ENCODE assay signal across 9 cellular contexts in genomic region chr6:79984261-79984660, GRCh38. TPM values are rescaled to one million over a fixed set of nuclear protein-coding genes. Genes with fewer than 3 reads are reported as not detected.
A peak's percentile ranks its signal among the peaks of the same experiment; 100 is the strongest.
DNase-seq lines count a peak whose midpoint lies in the region; ATAC-seq, FAIRE-seq and TF ChIP-seq lines count a peak whose summit lies in the region.
"Had no signal": no experiment of that assay in that cellular context is flagged by ENCODE, and none has a peak within 500 bp of the region (broad histone marks: within the 10 kb centered on the region; RNA-seq: fewer than 3 reads in every experiment).

No MANE protein-coding gene starts in this region.

- H3K9me1 ChIP-seq in endothelial cell of umbilical vein (replicated peaks; ENCODE audit: control insufficient read depth, extremely low read depth, insufficient read depth, low read length) = no peaks in the 10 kb centered on the region

- H3K9ac ChIP-seq in endothelial cell of umbilical vein (replicated peaks; ENCODE audit: extremely low read depth, insufficient read depth, low read length) = no peak overlapping the region

- peak; percentile 64 for ATAC-seq in GM19324 (IDR thresholded peaks at IDR 0.05; ENCODE audit: low FRiP score, unreplicated experiment)
- ATAC-seq in body of pancreas = no peak
- no peak for ATAC-seq in GM19455 (IDR thresholded peaks at IDR 0.05; ENCODE audit: unreplicated experiment)

- no peaks in the 10 kb centered on the region for H4K20me1 ChIP-seq in endothelial cell of umbilical vein (replicated peaks; ENCODE audit: control insufficient read depth, extremely low read depth, insufficient read depth, low read length)

- DNase-seq in AG10803 (ENCODE audit: low read depth) = peak; percentile 22
- DNase-seq in LHCN-M2 (ENCODE audit: low read depth) = peak; percentile 35
- peak; percentile 2 for DNase-seq in endothelial cell of umbilical vein (ENCODE audit: low read depth, low spot score)
- no peak for DNase-seq in body of pancreas
- DNase-seq in GM20000 (ENCODE audit: low spot score) = no peak
- no peak for DNase-seq in posterior cingulate gyrus
- DNase-seq: EL had no signal

- peaks cover 2 to 4% of the 10 kb centered on the region in 2 experiments for H3K27me3 ChIP-seq in endothelial cell of umbilical vein (ENCODE audit: control insufficient read depth in 2 of 2, insufficient read depth in 2 of 2, low read length in 2 of 2)
- H3K27me3 ChIP-seq in body of pancreas = no peaks in the 10 kb centered on the region

- TF ChIP-seq POLR2A in endothelial cell of umbilical vein (IDR thresholded peaks at IDR 0.05; ENCODE audit: low read depth, low read length) (no peak), body of pancreas (IDR thresholded peaks at IDR 0.05) (no peak)

- TF ChIP-seq CTCF in AG10803 (conservative IDR thresholded peaks at IDR 0.05; ENCODE audit: low read length) (no peak), endothelial cell of umbilical vein (IDR thresholded peaks at IDR 0.05; ENCODE audit: extremely low read depth in 1 of 2, insufficient read depth in 1 of 2, low read depth in 1 of 2, low read length in 2 of 2) (no peak), body of pancreas (IDR thresholded peaks at IDR 0.05) (no peak), GM20000 (IDR thresholded peaks at IDR 0.05; ENCODE audit: extremely low read depth, missing control alignments) (no peak)

- intact Hi-C loops in endothelial cell of umbilical vein (cut with micrococcal nuclease) = no loop called here
- intact Hi-C loops in body of pancreas (cut with DNase I) = no loop called here
- intact Hi-C loops in posterior cingulate gyrus (cut with DNase I) = no loop called here

- H3K4me1 ChIP-seq in endothelial cell of umbilical vein (ENCODE audit: control insufficient read depth, extremely low read depth, insufficient read depth, low read length) = no peaks in the 10 kb centered on the region
- H3K4me1 ChIP-seq in body of pancreas = no peaks in the 10 kb centered on the region

- POLR2A ChIA-PET in endothelial cell of umbilical vein (lab: Charles Lee) = no interaction called here

- H3K79me2 ChIP-seq in endothelial cell of umbilical vein (ENCODE audit: control insufficient read depth, insufficient read depth, low read length) = no peaks in the 10 kb centered on the region

- no peaks in the 10 kb centered on the region for H3K36me3 ChIP-seq in endothelial cell of umbilical vein (ENCODE audit: control insufficient read depth in 2 of 2, extremely low read depth in 1 of 2, insufficient read depth in 2 of 2, low read length in 2 of 2)
- no peaks in the 10 kb centered on the region for H3K36me3 ChIP-seq in body of pancreas (replicated peaks in 1 of 2; ENCODE audit: insufficient read depth in 1 of 2, low read depth in 2 of 2)

- H3K27ac ChIP-seq in endothelial cell of umbilical vein (ENCODE audit: insufficient read depth, low read depth, low read length) (no peak overlapping the region), body of pancreas (no peak overlapping the region)

- no peaks in the 10 kb centered on the region for H3K9me3 ChIP-seq in endothelial cell of umbilical vein (replicated peaks; ENCODE audit: control insufficient read depth, insufficient read depth, low read length)
- no peaks in the 10 kb centered on the region for H3K9me3 ChIP-seq in body of pancreas

- dilution Hi-C loops in endothelial cell of umbilical vein (cut with MboI; ENCODE audit: extremely low pct_ligation_motif_present, low sequenced_read_pairs) = no loop called here

- no peak overlapping the region for H3K4me2 ChIP-seq in endothelial cell of umbilical vein (ENCODE audit: insufficient read depth, low read length)

- no peak overlapping the region for H2AFZ ChIP-seq in endothelial cell of umbilical vein (ENCODE audit: low read depth, low read length)

- CTCF ChIA-PET in endothelial cell of umbilical vein (lab: Charles Lee) = no interaction called here

- no TSS peak for BruUV-seq in endothelial cell of umbilical vein (replicated peaks; lab: Mats Ljungman, UMichigan)

- 51 to 67% methylated on average over 2 of the region's 2 CpGs for WGBS in body of pancreas, 2 donors

- H3K4me3 ChIP-seq in AG10803 (ENCODE audit: low read length) (no peak overlapping the region), endothelial cell of umbilical vein (replicated peaks in 1 of 3; ENCODE audit: insufficient read depth in 1 of 3, low read depth in 1 of 3, low read length in 3 of 3) (no peak overlapping the region), body of pancreas (no peak overlapping the region)

- no peak for FAIRE-seq in endothelial cell of umbilical vein (lab: Jason Lieb, UNC)

TF ChIP-seq in endothelial cell of umbilical vein, 7 proteins besides CTCF, POLR2A, EP300 and RAD21:
- TF ChIP-seq GATA2 (IDR thresholded peaks at IDR 0.05; ENCODE audit: insufficient read depth, insufficient read length, low read depth, low read length) = no peak
- no peak for TF ChIP-seq FOS (IDR thresholded peaks at IDR 0.05; ENCODE audit: borderline replicate concordance, insufficient read depth, low read length)
- no peak for TF ChIP-seq MYC (IDR thresholded peaks at IDR 0.05; ENCODE audit: low read depth, low read length)
- TF ChIP-seq POLR2AphosphoS5 (IDR thresholded peaks at IDR 0.05; ENCODE audit: insufficient read depth, low read depth, low read length) = no peak
- TF ChIP-seq EZH2 (IDR thresholded peaks at IDR 0.05; ENCODE audit: borderline replicate concordance, low read depth, low read length, severe bottlenecking) = no peak
- no peak for TF ChIP-seq JUN (IDR thresholded peaks at IDR 0.05; ENCODE audit: borderline replicate concordance, insufficient read depth, insufficient read length, low read depth)
- no peak for TF ChIP-seq MAX (IDR thresholded peaks at IDR 0.05; ENCODE audit: insufficient read depth, insufficient read length)

RNA-seq across cellular contexts. Expression of gene TTK, which starts 20.2 kb away (rescaled TPM):
- total RNA-seq in LHCN-M2 (2014; rRNA removed) (63.7 and 69.5 TPM in 2 replicates), endothelial cell of umbilical vein (23.6 and 29.4 TPM in 2 replicates), body of pancreas (under 1 TPM in 1 of 2 donors, not detected in 1; 0.33 TPM)
- 7.1 TPM for polyA plus RNA-seq in LHCN-M2 (2012)
- polyA plus RNA-seq in endothelial cell of umbilical vein = 2.9 and 4.1 TPM in 2 replicates
- 7.8 and 8.8 TPM in 2 replicates for polyA plus RNA-seq in endothelial cell of umbilical vein (2011; cell fraction: cytosol; rRNA removed)
- polyA plus RNA-seq in endothelial cell of umbilical vein (2011; cell fraction: nucleus; rRNA removed) = 14.1 and 21.0 TPM in 2 replicates
- polyA plus RNA-seq in endothelial cell of umbilical vein (2012) = 6.1 and 20.6 TPM in 2 replicates
- polyA minus RNA-seq in endothelial cell of umbilical vein = 6.3 and 6.9 TPM in 2 replicates
- 19.8 TPM for polyA minus RNA-seq in endothelial cell of umbilical vein (2011; cell fraction: cytosol; rRNA and poly(A)+ RNA removed)
- 12.1 and 16.0 TPM in 2 replicates for polyA minus RNA-seq in endothelial cell of umbilical vein (2011; cell fraction: nucleus; rRNA and poly(A)+ RNA removed)

RNA-seq across cellular contexts. Expression of gene ELOVL4, which starts 36.9 kb away (rescaled TPM):
- total RNA-seq in LHCN-M2 (2014; rRNA removed) (5.5 and 7.1 TPM in 2 replicates), endothelial cell of umbilical vein (3.3 and 4.1 TPM in 2 replicates), body of pancreas (under 1 TPM in 1 of 2 donors, not detected in 1; 0.52 TPM)
- polyA plus RNA-seq in LHCN-M2 (2012) = 2.0 TPM
- polyA plus RNA-seq in endothelial cell of umbilical vein = 0.57 and 0.98 TPM in 2 replicates
- 0.85 and 0.97 TPM in 2 replicates for polyA plus RNA-seq in endothelial cell of umbilical vein (2011; cell fraction: cytosol; rRNA removed)
- polyA plus RNA-seq in endothelial cell of umbilical vein (2011; cell fraction: nucleus; rRNA removed) = 0.83 and 1.1 TPM in 2 replicates
- polyA plus RNA-seq in endothelial cell of umbilical vein (2012) = 2.8 and 3.8 TPM in 2 replicates
- polyA minus RNA-seq in endothelial cell of umbilical vein = 1.2 and 2.5 TPM in 2 replicates
- not detected for polyA minus RNA-seq in endothelial cell of umbilical vein (2011; cell fraction: cytosol; rRNA and poly(A)+ RNA removed)
- 1.1 and 1.2 TPM in 2 replicates for polyA minus RNA-seq in endothelial cell of umbilical vein (2011; cell fraction: nucleus; rRNA and poly(A)+ RNA removed)

Comparison
In these comparisons a context has a peak if more than half of its experiments do, and no peak if none do; other contexts are left out.
1. DNase-seq: peak in AG10803 (single experiment), LHCN-M2 (single experiment) and endothelial cell of umbilical vein (single experiment); none in body of pancreas (0 of 4), GM20000 (single experiment) and posterior cingulate gyrus (0 of 10).
2. RNA of gene TTK, which starts 20.2 kb away (total RNA-seq): 63.7 to 69.5 TPM in LHCN-M2 and 23.6 to 29.4 TPM in endothelial cell of umbilical vein; 0.33 TPM in body of pancreas; every median in the first group is over 10 times any median in the second.